ENCODE assay signal across 28 cellular contexts in genomic region chr9:15966471-15966870, GRCh38.
"Had no signal": no experiment of that assay in that cellular context is flagged by ENCODE, and none has a peak within 500 bp of the region (broad histone marks: within the 10 kb centered on the region; RNA-seq: fewer than 3 reads in every experiment).

No MANE protein-coding gene starts in this region.

- H3K27ac Mint-ChIP-seq: stimulated activated effector memory CD8-positive, alpha-beta T cell treated with anti-CD3 and anti-CD28 coated beads, Interleukin-12 subunit alpha, Interleukin-12 subunit beta, amount 100 ng/mL, for 72 hours; stimulated activated memory B cell treated with anti-CD40 and anti-IgM and Interleukin-4, amounts not matched to agents 10 μg/mL and 1 μg/mL and 100 μg/mL, for 72 hours; stimulated activated naive B cell treated with anti-CD40 and anti-IgM and Interleukin-4, amounts not matched to agents 10 μg/mL and 1 μg/mL and 100 μg/mL, for 72 hours; stimulated activated naive CD8-positive, alpha-beta T cell treated with anti-CD3 and anti-CD28 coated beads, Interleukin-15, amount 100 ng/mL, for 72 hours; stimulated activated naive CD8-positive, alpha-beta T cell treated with anti-CD3 and anti-CD28 coated beads, Interleukin-15, Interleukin-2, amounts not matched to agents 100 ng/mL and 50 ng/mL, for 24 hours; type B pancreatic cell had no signal

- H3K36me3 ChIP-seq: stomach, suprapubic skin, thoracic aorta, thyroid gland, tibial artery, tibial nerve, transverse colon, upper lobe of left lung, upper lobe of right lung, uterus, vagina had no signal

- H3K27ac ChIP-seq: stomach, suprapubic skin, testis, thoracic aorta, thyroid gland, tibial artery, tibial nerve, transverse colon, upper lobe of left lung, upper lobe of right lung, vagina had no signal

- H3K4me1 ChIP-seq: stomach, suprapubic skin, testis, thyroid gland, tibial artery, tibial nerve, transverse colon, upper lobe of left lung, upper lobe of right lung, uterus, vagina had no signal

- ATAC-seq: stimulated activated effector memory CD8-positive, alpha-beta T cell treated with anti-CD3 and anti-CD28 coated beads, Interleukin-12 subunit alpha, Interleukin-12 subunit beta, amount 100 ng/mL, for 72 hours; stimulated activated memory B cell treated with anti-CD40 and anti-IgM and Interleukin-4, amounts not matched to agents 10 μg/mL and 1 μg/mL and 100 μg/mL, for 72 hours; stimulated activated naive B cell treated with anti-CD40 and anti-IgM and Interleukin-4, amounts not matched to agents 10 μg/mL and 1 μg/mL and 100 μg/mL, for 72 hours; stimulated activated naive CD8-positive, alpha-beta T cell treated with anti-CD3 and anti-CD28 coated beads, Interleukin-15, amount 100 ng/mL, for 72 hours; stimulated activated naive CD8-positive, alpha-beta T cell treated with anti-CD3 and anti-CD28 coated beads, Interleukin-15, Interleukin-2, amounts not matched to agents 100 U/mL and 50 U/mL, for 24 hours; upper lobe of right lung had no signal

- H3K4me3 ChIP-seq: stomach, suprapubic skin, testis, thoracic aorta, thyroid gland, tibial artery, tibial nerve, transverse colon, upper lobe of left lung, upper lobe of right lung, uterus, vagina had no signal

- H3K36me3 Mint-ChIP-seq: stimulated activated effector memory CD8-positive, alpha-beta T cell treated with anti-CD3 and anti-CD28 coated beads, Interleukin-12 subunit alpha, Interleukin-12 subunit beta, amount 100 ng/mL, for 72 hours; stimulated activated memory B cell treated with anti-CD40 and anti-IgM and Interleukin-4, amounts not matched to agents 10 μg/mL and 1 μg/mL and 100 μg/mL, for 72 hours; stimulated activated naive B cell treated with anti-CD40 and anti-IgM and Interleukin-4, amounts not matched to agents 10 μg/mL and 1 μg/mL and 100 μg/mL, for 72 hours; type B pancreatic cell had no signal

- H3K9me3 ChIP-seq: stomach, suprapubic skin, testis, thoracic aorta, thyroid gland, tibial artery, tibial nerve, transverse colon, upper lobe of left lung, upper lobe of right lung, uterus, vagina had no signal

- H3K9me3 Mint-ChIP-seq: stimulated activated memory B cell treated with anti-CD40 and anti-IgM and Interleukin-4, amounts not matched to agents 10 μg/mL and 1 μg/mL and 100 μg/mL, for 72 hours; stimulated activated naive B cell treated with anti-CD40 and anti-IgM and Interleukin-4, amounts not matched to agents 10 μg/mL and 1 μg/mL and 100 μg/mL, for 72 hours; stimulated activated naive CD8-positive, alpha-beta T cell treated with anti-CD3 and anti-CD28 coated beads, Interleukin-15, amount 100 ng/mL, for 72 hours; stimulated activated naive CD8-positive, alpha-beta T cell treated with anti-CD3 and anti-CD28 coated beads, Interleukin-15, Interleukin-2, amounts not matched to agents 100 ng/mL and 50 ng/mL, for 24 hours; type B pancreatic cell had no signal

- DNase-seq: stimulated activated CD4-positive, alpha-beta T cell treated with anti-CD3 and anti-CD28 coated beads, Interleukin-2, amount 100 ng/mL, for 48 hours; stimulated activated CD4-positive, alpha-beta T cell treated with anti-CD3 and anti-CD28 coated beads, Interleukin-4, amount 100 ng/mL, for 1 hour; stimulated activated CD4-positive, alpha-beta T cell treated with anti-CD3 and anti-CD28 coated beads, Interleukin-4, amount 100 ng/mL, for 24 hours; stimulated activated CD4-positive, alpha-beta T cell treated with anti-CD3 and anti-CD28 coated beads, Interleukin-4, amount 100 ng/mL, for 4 hours; stimulated activated CD8-positive, alpha-beta memory T cell treated with anti-CD3 and anti-CD28 coated beads, Interleukin-4, amount 100 ng/mL, for 48 hours; stimulated activated naive B cell treated with anti-CD40 and anti-IgM and Interleukin-4, amounts not matched to agents 10 μg/mL and 1 μg/mL and 100 μg/mL, for 72 hours; stimulated activated naive CD4-positive, alpha-beta T cell; stimulated activated naive CD4-positive, alpha-beta T cell treated with Interleukin-2 at 50 U/mL for 16 hours; stimulated activated naive CD8-positive, alpha-beta T cell treated with anti-CD3 and anti-CD28 coated beads, Interleukin-15, amount 100 ng/mL, for 72 hours; stimulated activated naive CD8-positive, alpha-beta T cell treated with anti-CD3 and anti-CD28 coated beads, Interleukin-15, Interleukin-2, amounts not matched to agents 100 U/mL and 50 U/mL, for 24 hours; stomach; substantia nigra; testis; thyroid gland; tibial artery; transverse colon; upper lobe of left lung; upper lobe of right lung; uterus had no signal

- FAIRE-seq: urothelium cell line had no signal

- H3K27me3 Mint-ChIP-seq: stimulated activated memory B cell treated with anti-CD40 and anti-IgM and Interleukin-4, amounts not matched to agents 10 μg/mL and 1 μg/mL and 100 μg/mL, for 72 hours; stimulated activated naive B cell treated with anti-CD40 and anti-IgM and Interleukin-4, amounts not matched to agents 10 μg/mL and 1 μg/mL and 100 μg/mL, for 72 hours; stimulated activated naive CD8-positive, alpha-beta T cell treated with anti-CD3 and anti-CD28 coated beads, Interleukin-15, amount 100 ng/mL, for 72 hours; stimulated activated naive CD8-positive, alpha-beta T cell treated with anti-CD3 and anti-CD28 coated beads, Interleukin-15, Interleukin-2, amounts not matched to agents 100 ng/mL and 50 ng/mL, for 24 hours; type B pancreatic cell had no signal

- H3K4me3 Mint-ChIP-seq: stimulated activated effector memory CD8-positive, alpha-beta T cell treated with anti-CD3 and anti-CD28 coated beads, Interleukin-12 subunit alpha, Interleukin-12 subunit beta, amount 100 ng/mL, for 72 hours; stimulated activated memory B cell treated with anti-CD40 and anti-IgM and Interleukin-4, amounts not matched to agents 10 μg/mL and 1 μg/mL and 100 μg/mL, for 72 hours; stimulated activated naive B cell treated with anti-CD40 and anti-IgM and Interleukin-4, amounts not matched to agents 10 μg/mL and 1 μg/mL and 100 μg/mL, for 72 hours; stimulated activated naive CD8-positive, alpha-beta T cell treated with anti-CD3 and anti-CD28 coated beads, Interleukin-15, amount 100 ng/mL, for 72 hours; stimulated activated naive CD8-positive, alpha-beta T cell treated with anti-CD3 and anti-CD28 coated beads, Interleukin-15, Interleukin-2, amounts not matched to agents 100 ng/mL and 50 ng/mL, for 24 hours; type B pancreatic cell had no signal

- H3K4me1 Mint-ChIP-seq: stimulated activated effector memory CD8-positive, alpha-beta T cell treated with anti-CD3 and anti-CD28 coated beads, Interleukin-12 subunit alpha, Interleukin-12 subunit beta, amount 100 ng/mL, for 72 hours; stimulated activated memory B cell treated with anti-CD40 and anti-IgM and Interleukin-4, amounts not matched to agents 10 μg/mL and 1 μg/mL and 100 μg/mL, for 72 hours; stimulated activated naive B cell treated with anti-CD40 and anti-IgM and Interleukin-4, amounts not matched to agents 10 μg/mL and 1 μg/mL and 100 μg/mL, for 72 hours; stimulated activated naive CD8-positive, alpha-beta T cell treated with anti-CD3 and anti-CD28 coated beads, Interleukin-15, amount 100 ng/mL, for 72 hours had no signal

- H3K27me3 ChIP-seq: stomach, suprapubic skin, testis, thyroid gland, tibial artery, tibial nerve, transverse colon, upper lobe of left lung, upper lobe of right lung, uterus, vagina had no signal
